Comparison of ENCODE assay signal across 17 cellular contexts in genomic region chr20:3039426-3039825, GRCh38. TPM values are rescaled to one million over a fixed set of nuclear protein-coding genes. Genes with fewer than 3 reads are reported as not detected.
DNase-seq lines count a peak whose midpoint lies in the region; ATAC-seq and TF ChIP-seq lines count a peak whose summit lies in the region.
"Had no signal": no experiment of that assay in that cellular context is flagged by ENCODE, and none has a peak within 500 bp of the region (broad histone marks: within the 10 kb centered on the region; RNA-seq: fewer than 3 reads in every experiment).

No MANE protein-coding gene starts in this region.

- CTCF ChIA-PET in activated CD4-positive, alpha-beta T cell treated with anti-CD3 and anti-CD28 coated beads, Interleukin-2, amount 10 ng/mL, durations not matched to agents 7 days and 5 days (lab: Charles Lee): interaction anchor here (0.6 to 0.8 kb wide), 2 partner anchors 10 to 231 kb away, joined by 3 read pairs; no protein-coding TSS in a partner anchor

- no peaks in the 10 kb centered on the region for H3K27me3 Mint-ChIP-seq in activated CD4-positive, alpha-beta T cell treated with anti-CD3 and anti-CD28 coated beads, Interleukin-2, amount 10 ng/mL, durations not matched to agents 7 days and 5 days
- H3K27me3 Mint-ChIP-seq in natural killer cell (ENCODE audit: low read depth in 2 of 2): no peaks in the 10 kb centered on the region
- H3K27me3 Mint-ChIP-seq in natural killer cell treated with Interleukin-12 subunit alpha and Interleukin-12 subunit beta and Interleukin-15 and Interleukin-18, amount 100 ng/mL, for 72 hours: no peaks in the 10 kb centered on the region
- no peaks in the 10 kb centered on the region for H3K27me3 Mint-ChIP-seq in nephron (ENCODE audit: low read depth)

- no peak for DNase-seq in activated CD4-positive, alpha-beta T cell treated with anti-CD3 and anti-CD28 coated beads, Interleukin-2, amount 10 ng/mL, durations not matched to agents 7 days and 5 days
- no peak for DNase-seq in activated CD4-positive, alpha-beta T cell treated with anti-CD3 and anti-CD28 coated beads, Interleukin-2, amount 50 U/mL, for 1 hour
- DNase-seq in natural killer cell: no peak
- DNase-seq in natural killer cell treated with Interleukin-12 subunit alpha and Interleukin-12 subunit beta and Interleukin-15 and Interleukin-18, amount 100 ng/mL, for 72 hours (ENCODE audit: low spot score): no peak
- DNase-seq: C1 segment of cervical spinal cord, Caco-2, MM.1S, NCI-H1105 treated with DMSO at 0.1 percent for 48 hours, NCI-H1930, NCI-H2171 treated with DMSO at 0.1 percent for 48 hours, NCI-H774, PC-9 had no signal

- H3K27ac Mint-ChIP-seq in activated CD4-positive, alpha-beta T cell treated with anti-CD3 and anti-CD28 coated beads, Interleukin-2, amount 10 ng/mL, durations not matched to agents 7 days and 5 days: peak overlapping the region; percentile 64
- H3K27ac Mint-ChIP-seq in natural killer cell (peak overlapping the region; percentile 80 to 81), nephron (peak overlapping the region; percentile 6 to 33 (median 23))
- peak overlapping the region in 1 of 2 donors; percentile 22 for H3K27ac Mint-ChIP-seq in natural killer cell treated with Interleukin-12 subunit alpha and Interleukin-12 subunit beta and Interleukin-15 and Interleukin-18, amount 100 ng/mL, for 72 hours

- H3K9me3 Mint-ChIP-seq in activated CD4-positive, alpha-beta T cell treated with anti-CD3 and anti-CD28 coated beads, Interleukin-2, amount 10 ng/mL, durations not matched to agents 7 days and 5 days: no peaks in the 10 kb centered on the region
- no peaks in the 10 kb centered on the region for H3K9me3 Mint-ChIP-seq in natural killer cell
- no peaks in the 10 kb centered on the region for H3K9me3 Mint-ChIP-seq in natural killer cell treated with Interleukin-12 subunit alpha and Interleukin-12 subunit beta and Interleukin-15 and Interleukin-18, amount 100 ng/mL, for 72 hours
- H3K9me3 Mint-ChIP-seq in nephron: no peaks in the 10 kb centered on the region

- ATAC-seq in natural killer cell (no peak), GM18519 (IDR thresholded peaks at IDR 0.05; ENCODE audit: low FRiP score, unreplicated experiment) (no peak), GM21447 (IDR thresholded peaks at IDR 0.05; ENCODE audit: unreplicated experiment) (no peak), GM21825 (IDR thresholded peaks at IDR 0.05; ENCODE audit: unreplicated experiment) (no peak)
- no peak for ATAC-seq in natural killer cell treated with Interleukin-12 subunit alpha and Interleukin-12 subunit beta and Interleukin-15 and Interleukin-18, amount 100 ng/mL, for 72 hours

- H3K36me3 Mint-ChIP-seq in activated CD4-positive, alpha-beta T cell treated with anti-CD3 and anti-CD28 coated beads, Interleukin-2, amount 10 ng/mL, durations not matched to agents 7 days and 5 days (ENCODE audit: low read depth): peaks cover 32% of the 10 kb centered on the region
- H3K36me3 Mint-ChIP-seq in natural killer cell (peaks cover 12% of the 10 kb centered on the region), nephron (ENCODE audit: low read depth) (peaks cover 47% of the 10 kb centered on the region)
- H3K36me3 Mint-ChIP-seq in natural killer cell treated with Interleukin-12 subunit alpha and Interleukin-12 subunit beta and Interleukin-15 and Interleukin-18, amount 100 ng/mL, for 72 hours: peaks cover 13% of the 10 kb centered on the region

- POLR2A ChIA-PET in activated CD4-positive, alpha-beta T cell treated with anti-CD3 and anti-CD28 coated beads, Interleukin-2, amount 10 ng/mL, durations not matched to agents 7 days and 5 days (lab: Charles Lee): no interaction called here

- H3K4me3 Mint-ChIP-seq in activated CD4-positive, alpha-beta T cell treated with anti-CD3 and anti-CD28 coated beads, Interleukin-2, amount 10 ng/mL, durations not matched to agents 7 days and 5 days: no peak overlapping the region
- H3K4me3 Mint-ChIP-seq in natural killer cell: no peak overlapping the region
- no peak overlapping the region for H3K4me3 Mint-ChIP-seq in natural killer cell treated with Interleukin-12 subunit alpha and Interleukin-12 subunit beta and Interleukin-15 and Interleukin-18, amount 100 ng/mL, for 72 hours
- peak overlapping the region in 1 of 3 experiments; percentile 6 for H3K4me3 Mint-ChIP-seq in nephron

- intact Hi-C loops in natural killer cell (cut with micrococcal nuclease): no loop called here

- H3K4me1 Mint-ChIP-seq in activated CD4-positive, alpha-beta T cell treated with anti-CD3 and anti-CD28 coated beads, Interleukin-2, amount 10 ng/mL, durations not matched to agents 7 days and 5 days: peaks cover 22% of the 10 kb centered on the region
- H3K4me1 Mint-ChIP-seq in natural killer cell (peaks cover 9% of the 10 kb centered on the region in 2 donors), nephron (peaks cover 21% of the 10 kb centered on the region)
- peaks cover 8 to 12% of the 10 kb centered on the region in 2 donors for H3K4me1 Mint-ChIP-seq in natural killer cell treated with Interleukin-12 subunit alpha and Interleukin-12 subunit beta and Interleukin-15 and Interleukin-18, amount 100 ng/mL, for 72 hours (ENCODE audit: low read depth in 2 of 2)

- TF ChIP-seq CTCF in natural killer cell (IDR thresholded peaks at IDR 0.05) (no peak), nephron (IDR thresholded peaks at IDR 0.05; ENCODE audit: unreplicated experiment in 3 of 3) (no peak)

RNA-seq across cellular contexts. Expression of gene GNRH2, which starts 4.0 kb away (rescaled TPM):
- 1 to 10 TPM; 1.2 to 2.0 TPM for total RNA-seq in activated CD4-positive, alpha-beta T cell treated with anti-CD3 and anti-CD28 coated beads, Interleukin-2, amount 10 ng/mL, durations not matched to agents 7 days and 5 days
- 1 to 10 TPM in 1 of 3 donors, under 1 TPM in 2; 0.49 to 1.2 (median 0.68) TPM for total RNA-seq in natural killer cell
- total RNA-seq in natural killer cell treated with Interleukin-12 subunit alpha and Interleukin-12 subunit beta and Interleukin-15 and Interleukin-18, amount 100 ng/mL, for 72 hours: 1 to 10 TPM; 2.1 to 3.2 TPM
- total RNA-seq: Caco-2, NCI-H460 had no signal

RNA-seq across cellular contexts. Expression of gene MRPS26, which starts 6.4 kb away (rescaled TPM):
- 10 to 100 TPM; 30.6 to 37.2 TPM for total RNA-seq in activated CD4-positive, alpha-beta T cell treated with anti-CD3 and anti-CD28 coated beads, Interleukin-2, amount 10 ng/mL, durations not matched to agents 7 days and 5 days
- 10 to 100 TPM; 17.5 to 21.3 (median 19.1) TPM for total RNA-seq in natural killer cell
- total RNA-seq in natural killer cell treated with Interleukin-12 subunit alpha and Interleukin-12 subunit beta and Interleukin-15 and Interleukin-18, amount 100 ng/mL, for 72 hours: 10 to 100 TPM; 31.2 to 56.6 TPM

RNA-seq across cellular contexts. Expression of gene OXT, which starts 32.0 kb away (rescaled TPM):
- total RNA-seq in activated CD4-positive, alpha-beta T cell treated with anti-CD3 and anti-CD28 coated beads, Interleukin-2, amount 10 ng/mL, durations not matched to agents 7 days and 5 days: not detected
- total RNA-seq in natural killer cell: not detected
- not detected for total RNA-seq in natural killer cell treated with Interleukin-12 subunit alpha and Interleukin-12 subunit beta and Interleukin-15 and Interleukin-18, amount 100 ng/mL, for 72 hours
- total RNA-seq: NCI-H460, PC-9 had no signal

RNA-seq across cellular contexts. Expression of gene AVP, which starts 45.1 kb away (rescaled TPM):
- not detected for total RNA-seq in activated CD4-positive, alpha-beta T cell treated with anti-CD3 and anti-CD28 coated beads, Interleukin-2, amount 10 ng/mL, durations not matched to agents 7 days and 5 days
- total RNA-seq in natural killer cell: not detected
- total RNA-seq in natural killer cell treated with Interleukin-12 subunit alpha and Interleukin-12 subunit beta and Interleukin-15 and Interleukin-18, amount 100 ng/mL, for 72 hours: not detected
- total RNA-seq: Caco-2, NCI-H460, PC-9 had no signal
